In genomic region chr14:75069811-75070145, GRCh38 we compare ENCODE assay signal across 1 cellular context.
TF ChIP-seq lines count a peak whose summit lies in the region.

No MANE protein-coding gene starts in this region.

TF ChIP-seq in GM23338, 12 proteins besides CTCF, POLR2A, EP300 and RAD21 (continued from another document):
- TF ChIP-seq ETS1 (IDR thresholded peaks at IDR 0.05) (no peak), EZH2 (IDR thresholded peaks at IDR 0.05; ENCODE audit: low read depth, unreplicated experiment) (no peak), REST (IDR thresholded peaks at IDR 0.05; ENCODE audit: unreplicated experiment) (no peak), NANOG (IDR thresholded peaks at IDR 0.05; ENCODE audit: borderline replicate concordance) (no peak), JUNB (IDR thresholded peaks at IDR 0.05; ENCODE audit: unreplicated experiment) (no peak)
